Comparison of ENCODE assay signal across 1 cellular context in genomic region chr16:81003064-81003463, GRCh38.
TF ChIP-seq lines count a peak whose summit lies in the region.

No MANE protein-coding gene starts in this region.

TF ChIP-seq in K562, 482 proteins besides CTCF, POLR2A, EP300 and RAD21:
- TF ChIP-seq ZNF518B (CRISPR knock-in tag; IDR thresholded peaks at IDR 0.05) (no peak), NFIC (IDR thresholded peaks at IDR 0.05) (peak; percentile 17; the same call in 1 of the 2 replicates), NCOA1 (IDR thresholded peaks at IDR 0.05; ENCODE audit: low read depth) (no peak), TOE1 (IDR thresholded peaks at IDR 0.05; ENCODE audit: borderline replicate concordance) (no peak), TOE1 (CRISPR knock-in tag; IDR thresholded peaks at IDR 0.05; ENCODE audit: borderline replicate concordance, low read depth) (no peak), SMARCE1 (IDR thresholded peaks at IDR 0.05) (no peak), ETV5 (CRISPR knock-in tag; IDR thresholded peaks at IDR 0.05; ENCODE audit: low read depth) (no peak), RBM15 (IDR thresholded peaks at IDR 0.05; ENCODE audit: insufficient read depth, low read length) (no peak)
- TF ChIP-seq, protein P1, sequence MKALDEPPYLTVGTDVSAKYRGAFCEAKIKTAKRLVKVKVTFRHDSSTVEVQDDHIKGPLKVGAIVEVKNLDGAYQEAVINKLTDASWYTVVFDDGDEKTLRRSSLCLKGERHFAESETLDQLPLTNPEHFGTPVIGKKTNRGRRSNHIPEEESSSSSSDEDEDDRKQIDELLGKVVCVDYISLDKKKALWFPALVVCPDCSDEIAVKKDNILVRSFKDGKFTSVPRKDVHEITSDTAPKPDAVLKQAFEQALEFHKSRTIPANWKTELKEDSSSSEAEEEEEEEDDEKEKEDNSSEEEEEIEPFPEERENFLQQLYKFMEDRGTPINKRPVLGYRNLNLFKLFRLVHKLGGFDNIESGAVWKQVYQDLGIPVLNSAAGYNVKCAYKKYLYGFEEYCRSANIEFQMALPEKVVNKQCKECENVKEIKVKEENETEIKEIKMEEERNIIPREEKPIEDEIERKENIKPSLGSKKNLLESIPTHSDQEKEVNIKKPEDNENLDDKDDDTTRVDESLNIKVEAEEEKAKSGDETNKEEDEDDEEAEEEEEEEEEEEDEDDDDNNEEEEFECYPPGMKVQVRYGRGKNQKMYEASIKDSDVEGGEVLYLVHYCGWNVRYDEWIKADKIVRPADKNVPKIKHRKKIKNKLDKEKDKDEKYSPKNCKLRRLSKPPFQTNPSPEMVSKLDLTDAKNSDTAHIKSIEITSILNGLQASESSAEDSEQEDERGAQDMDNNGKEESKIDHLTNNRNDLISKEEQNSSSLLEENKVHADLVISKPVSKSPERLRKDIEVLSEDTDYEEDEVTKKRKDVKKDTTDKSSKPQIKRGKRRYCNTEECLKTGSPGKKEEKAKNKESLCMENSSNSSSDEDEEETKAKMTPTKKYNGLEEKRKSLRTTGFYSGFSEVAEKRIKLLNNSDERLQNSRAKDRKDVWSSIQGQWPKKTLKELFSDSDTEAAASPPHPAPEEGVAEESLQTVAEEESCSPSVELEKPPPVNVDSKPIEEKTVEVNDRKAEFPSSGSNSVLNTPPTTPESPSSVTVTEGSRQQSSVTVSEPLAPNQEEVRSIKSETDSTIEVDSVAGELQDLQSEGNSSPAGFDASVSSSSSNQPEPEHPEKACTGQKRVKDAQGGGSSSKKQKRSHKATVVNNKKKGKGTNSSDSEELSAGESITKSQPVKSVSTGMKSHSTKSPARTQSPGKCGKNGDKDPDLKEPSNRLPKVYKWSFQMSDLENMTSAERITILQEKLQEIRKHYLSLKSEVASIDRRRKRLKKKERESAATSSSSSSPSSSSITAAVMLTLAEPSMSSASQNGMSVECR (CRISPR knock-in tag; IDR thresholded peaks at IDR 0.05): no peak
